Comparison of ENCODE assay signal across 12 cellular contexts in genomic region chr17:14604920-14605599, GRCh38.
DNase-seq lines count a peak whose midpoint lies in the region; ATAC-seq and TF ChIP-seq lines count a peak whose summit lies in the region.
"Had no signal": no experiment of that assay in that cellular context is flagged by ENCODE, and none has a peak within 500 bp of the region (broad histone marks: within the 10 kb centered on the region; RNA-seq: fewer than 3 reads in every experiment).

No MANE protein-coding gene starts in this region.

- intact Hi-C loops in Right ventricle myocardium superior (cut with DNase I), result no loop called here

- no peaks in the 10 kb centered on the region for H3K79me2 ChIP-seq in OCI-LY3 (ENCODE audit: low read length)

- peaks cover 15% of the 10 kb centered on the region for H3K9me3 Mint-ChIP-seq in WTC11

- H3K36me3 ChIP-seq in OCI-LY3 (replicated peaks; ENCODE audit: low read depth, low read length), result no peaks in the 10 kb centered on the region

- no peak overlapping the region for H3K4me3 ChIP-seq in OCI-LY3 (ENCODE audit: low read length)

- H3K27ac ChIP-seq in OCI-LY3 (ENCODE audit: low read length), result no peak overlapping the region

- no peaks in the 10 kb centered on the region for H3K4me1 Mint-ChIP-seq in WTC11
- H3K4me1 Mint-ChIP-seq: H9 had no signal

- no peak overlapping the region for H3K27ac Mint-ChIP-seq in WTC11

- POLR2A ChIA-PET in WTC11 (lab: Charles Lee), result no interaction called here

- H3K36me3 Mint-ChIP-seq in WTC11, result peaks cover 4% of the 10 kb centered on the region

- CTCF ChIA-PET in WTC11 (lab: Charles Lee), result no interaction called here

- no peaks in the 10 kb centered on the region for H3K27me3 ChIP-seq in OCI-LY3 (ENCODE audit: low read depth, low read length)

- peak overlapping the region; percentile 54; the same call in 1 of the 2 replicates for H2AFZ ChIP-seq in OCI-LY3 (ENCODE audit: low read depth, low read length)

- H4K20me1 ChIP-seq in OCI-LY3 (ENCODE audit: insufficient read depth, low read length), result no peaks in the 10 kb centered on the region

- H3K9me3 ChIP-seq in OCI-LY3 (ENCODE audit: insufficient read depth, low read length), result no peaks in the 10 kb centered on the region

- H3K4me1 ChIP-seq in OCI-LY3 (ENCODE audit: low read length), result no peaks in the 10 kb centered on the region

- DNase-seq in Right ventricle myocardium superior (peak; percentile 46), pons (ENCODE audit: low spot score) (peak; percentile 81), WTC11 (ENCODE audit: low spot score) (no peak), SK-N-DZ (ENCODE audit: low spot score) (no peak)
- DNase-seq: activated CD8-positive, alpha-beta memory T cell treated with anti-CD3 and anti-CD28 coated beads for 24 hours; H9; SHP77 had no signal

- TF ChIP-seq CTCF in OCI-LY3 (IDR thresholded peaks at IDR 0.05; ENCODE audit: low read depth, low read length), result no peak
- no peak for TF ChIP-seq CTCF in WTC11 (IDR thresholded peaks at IDR 0.05)

- no peaks in the 10 kb centered on the region; the same call in 1 of the 2 replicates for H3K27me3 Mint-ChIP-seq in WTC11 (ENCODE audit: low read depth)

- H3K4me3 Mint-ChIP-seq in WTC11, result no peak overlapping the region
- H3K4me3 Mint-ChIP-seq: H9 had no signal

- no peak overlapping the region for H3K9ac ChIP-seq in OCI-LY3 (ENCODE audit: low read length)

- peak; percentile 66 for ATAC-seq in GM18502 (IDR thresholded peaks at IDR 0.05; ENCODE audit: poor library complexity, unreplicated experiment)
- peak; percentile 75 for ATAC-seq in Right ventricle myocardium superior (ENCODE audit: poor library complexity)
- ATAC-seq in WTC11, result no peak
- no peak for ATAC-seq in GM21723 (IDR thresholded peaks at IDR 0.05; ENCODE audit: unreplicated experiment)
- ATAC-seq in GM19397 (IDR thresholded peaks at IDR 0.05; ENCODE audit: unreplicated experiment), result no peak
- ATAC-seq: esophagus mucosa had no signal

- H3K4me2 ChIP-seq in OCI-LY3 (ENCODE audit: low read length), result peak overlapping the region; percentile 41

TF ChIP-seq in WTC11, 78 proteins besides CTCF, POLR2A, EP300 and RAD21:
- TF ChIP-seq ZNF232 (CRISPR knock-in tag; IDR thresholded peaks at IDR 0.05) (no peak), HMGA2 (CRISPR knock-in tag; IDR thresholded peaks at IDR 0.05) (no peak), ATF6 (CRISPR knock-in tag; IDR thresholded peaks at IDR 0.05) (no peak), CBFB (CRISPR knock-in tag; IDR thresholded peaks at IDR 0.05; ENCODE audit: low read depth) (no peak), ZNF416 (CRISPR knock-in tag; IDR thresholded peaks at IDR 0.05) (no peak), IRF2 (CRISPR knock-in tag; IDR thresholded peaks at IDR 0.05; ENCODE audit: borderline replicate concordance, low read depth) (no peak), SMAD4 (CRISPR knock-in tag; IDR thresholded peaks at IDR 0.05) (no peak)

Comparison
In these comparisons a context has a peak if more than half of its experiments do, and no peak if none do; other contexts are left out.
1. ATAC-seq: peak in GM18502 (single experiment) and Right ventricle myocardium superior (single experiment); none in WTC11 (single experiment), GM21723 (single experiment) and GM19397 (single experiment).
2. DNase-seq: peak in Right ventricle myocardium superior (single experiment) and pons (single experiment); none in WTC11 (single experiment) and SK-N-DZ (single experiment).